ENCODE assay signal across 9 cellular contexts in the genomic region with DNA sequence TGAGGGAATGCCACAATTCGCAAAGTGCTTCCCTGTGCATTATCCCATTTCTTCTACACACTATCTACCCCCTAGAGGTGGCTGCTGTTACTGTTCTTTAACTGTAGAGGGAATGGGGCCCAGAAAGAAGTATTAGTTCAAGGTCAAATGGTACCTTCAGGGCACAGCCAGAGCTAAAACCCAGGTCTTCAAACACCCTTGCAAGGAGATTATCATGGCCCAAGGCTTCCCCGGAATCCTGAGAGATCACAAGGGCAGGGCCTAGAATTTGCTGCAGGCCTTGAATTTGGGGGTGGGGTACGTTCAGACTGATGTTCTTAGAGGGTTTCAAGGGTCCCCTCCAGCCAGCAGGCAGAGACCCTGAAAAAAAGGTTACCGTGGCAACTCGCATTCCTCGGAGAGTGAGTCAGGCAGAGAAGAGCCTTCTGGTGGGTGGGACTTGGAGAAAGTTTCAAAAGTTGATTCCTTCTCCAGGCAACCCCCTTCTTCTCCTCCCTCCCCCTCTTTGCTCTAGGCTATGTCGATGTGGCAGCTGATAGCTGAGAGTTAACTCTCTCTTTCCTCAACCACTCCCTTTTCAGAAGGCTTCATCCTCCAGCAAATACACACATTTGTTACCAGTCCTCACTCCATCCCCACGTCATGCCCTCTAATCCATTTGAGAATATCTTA. TPM values are rescaled to one million over a fixed set of nuclear protein-coding genes. Genes with fewer than 3 reads are reported as not detected.
A peak's percentile ranks its signal among the peaks of the same experiment; 100 is the strongest.
DNase-seq lines count a peak whose midpoint lies in the region; ATAC-seq, FAIRE-seq and TF ChIP-seq lines count a peak whose summit lies in the region.
"Had no signal": no experiment of that assay in that cellular context is flagged by ENCODE, and none has a peak within 500 bp of the region (broad histone marks: within the 10 kb centered on the region; RNA-seq: fewer than 3 reads in every experiment).

No MANE protein-coding gene starts in this region.

- no peak for ATAC-seq in GM21360 (IDR thresholded peaks at IDR 0.05; ENCODE audit: unreplicated experiment)
- ATAC-seq in left colon: no peak

- H3K4me3 ChIP-seq in bronchial epithelial cell (ENCODE audit: low read depth, low read length) (no peak overlapping the region), transverse colon (peak overlapping the region in 3 of 4 donors; percentile 38 to 52 (median 45))

- intact Hi-C loops in transverse colon (cut with DNase I; ENCODE audit: low total_unique reads) (no loop called here), left colon (cut with DNase I, micrococcal nuclease) (no loop called here)

- no peak for TF ChIP-seq EP300 in transverse colon (IDR thresholded peaks at IDR 0.05; ENCODE audit: low read depth)

- H3K27ac ChIP-seq in transverse colon: peak overlapping the region; percentile 84 to 91 (median 90)
- H3K27ac ChIP-seq: C4-2B had no signal

- in situ Hi-C loops in transverse colon (cut with MboI; ENCODE audit: low pct_ligation_motif_present in 1 of 4, low pct_unique_long_range_greater_than_20kb in 1 of 4, low sequenced_read_pairs in 3 of 4): no loop called here

- no peaks in the 10 kb centered on the region for H3K9me3 ChIP-seq in transverse colon

- no peak for TF ChIP-seq CTCF in bronchial epithelial cell (IDR thresholded peaks at IDR 0.05; ENCODE audit: insufficient read depth, low read length, severe bottlenecking)
- TF ChIP-seq CTCF in transverse colon (IDR thresholded peaks at IDR 0.05): peak in 3 of 5 experiments; percentile 8 to 10 (median 9)

- no peak for FAIRE-seq in bronchial epithelial cell (lab: Jason Lieb, UNC)

- peaks cover 1% of the 10 kb centered on the region for H3K36me3 ChIP-seq in bronchial epithelial cell (ENCODE audit: control insufficient read depth, insufficient read depth, low read length)
- H3K36me3 ChIP-seq in transverse colon: no peaks in the 10 kb centered on the region

- DNase-seq in NCI-H82 (lab: John Stamatoyannopoulos, UW) (peak; percentile 15), NCI-H82 treated with DMSO at 0.1 percent for 48 hours (lab: John Stamatoyannopoulos, UW; ENCODE audit: unreplicated experiment) (no peak), bronchial epithelial cell (ENCODE audit: low read depth) (peak; percentile 70), left kidney (ENCODE audit: low read depth, low spot score) (peak; percentile 97), transverse colon (peak; percentile 29), left colon (no peak), HT-29 (ENCODE audit: low spot score) (no peak)

- WGBS in transverse colon (ENCODE audit: low coverage in 1 of 2), 2 donors: 39 to 43% methylated on average over 3 to 8 of the region's 8 CpGs

- peak; percentile 55 for TF ChIP-seq POLR2A in transverse colon (IDR thresholded peaks at IDR 0.05)

- H3K4me1 ChIP-seq in transverse colon: peaks cover 5 to 43% (median 18%) of the 10 kb centered on the region in 4 donors

- H3K27me3 ChIP-seq in bronchial epithelial cell (ENCODE audit: control insufficient read depth, insufficient read depth, low read length) (no peaks in the 10 kb centered on the region), transverse colon (no peaks in the 10 kb centered on the region)

RNA-seq across cellular contexts. Expression of a gene that starts 1.9 kb away (rescaled TPM):
- total RNA-seq in bronchial epithelial cell (10.5 and 22.6 TPM in 2 replicates), transverse colon (100 to 1,000 TPM in 1 of 4 donors, 10 to 100 TPM in 3; 47.9 to 267 (median 85.1) TPM), left colon (100 to 1,000 TPM in 1 of 2 donors, 10 to 100 TPM in 1; 91.3 to 178 TPM)
- total RNA-seq in HT-29 (2014; rRNA removed; shearing (Covaris generic)): not detected in 2 replicates

Comparison
In these comparisons a context has a peak if more than half of its experiments do, and no peak if none do; other contexts are left out.
1. DNase-seq: peak in NCI-H82 (single experiment), bronchial epithelial cell (single experiment), left kidney (single experiment) and transverse colon (single experiment); none in NCI-H82 treated with DMSO at 0.1 percent for 48 hours (single experiment), left colon (0 of 2) and HT-29 (single experiment).
2. RNA of a gene that starts 1.9 kb away (total RNA-seq): 91.3 to 178 TPM in left colon, 47.9 to 267 TPM in transverse colon and 10.5 to 22.6 TPM in bronchial epithelial cell; not detected in HT-29; every median in the first group is over 10 times any median in the second.